In the genomic region with DNA sequence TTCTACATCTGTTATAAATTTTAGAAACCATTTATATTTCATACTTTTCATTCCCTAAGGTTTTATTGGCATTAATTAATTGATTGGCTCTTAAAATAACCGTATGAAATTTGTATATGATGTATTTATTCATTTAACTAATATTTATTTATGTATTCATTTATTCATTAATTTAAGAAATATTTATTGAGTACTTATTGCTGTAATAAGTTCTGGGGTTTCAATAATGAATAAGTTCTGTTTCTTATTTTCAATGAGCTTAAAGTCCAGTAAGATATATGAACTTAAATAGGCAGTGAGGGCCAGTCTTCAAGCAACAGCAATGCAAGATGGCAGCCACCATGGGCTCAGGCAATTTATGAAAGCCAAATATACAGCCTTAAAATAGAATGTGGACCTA, we compare ENCODE assay signal across 30 cellular contexts. TPM values are rescaled to one million over a fixed set of nuclear protein-coding genes. Genes with fewer than 3 reads are reported as not detected.
"Had no signal": no experiment of that assay in that cellular context is flagged by ENCODE, and none has a peak within 500 bp of the region (broad histone marks: within the 10 kb centered on the region; RNA-seq: fewer than 3 reads in every experiment).

No MANE protein-coding gene starts in this region.

- H3K9me3 ChIP-seq: ovary, psoas muscle, spleen, suprapubic skin, testis, tibial artery, transverse colon, upper lobe of right lung, uterus had no signal

- H3K27me3 ChIP-seq: neural progenitor cell, ovary, spleen, suprapubic skin, testis, tibial artery, transverse colon, upper lobe of right lung, uterus had no signal

- H3K9ac ChIP-seq: neural progenitor cell, parathyroid adenoma had no signal

- H3K4me1 Mint-ChIP-seq: naive thymus-derived CD4-positive, alpha-beta T cell; natural killer cell; neural progenitor cell; stimulated activated effector memory CD8-positive, alpha-beta T cell treated with anti-CD3 and anti-CD28 coated beads, Interleukin-12 subunit alpha, Interleukin-12 subunit beta, amount 100 ng/mL, for 72 hours; stimulated activated naive B cell treated with anti-CD40 and anti-IgM and Interleukin-4, amounts not matched to agents 10 μg/mL and 1 μg/mL and 100 μg/mL, for 72 hours; stimulated activated naive CD8-positive, alpha-beta T cell treated with anti-CD3 and anti-CD28 coated beads, Interleukin-15, amount 100 ng/mL, for 72 hours had no signal

- H2AFZ ChIP-seq: neural progenitor cell, parathyroid adenoma had no signal

- H3K27ac Mint-ChIP-seq: naive thymus-derived CD4-positive, alpha-beta T cell; natural killer cell; nephron; neural progenitor cell; progenitor cell of endocrine pancreas; stimulated activated effector memory CD8-positive, alpha-beta T cell treated with anti-CD3 and anti-CD28 coated beads, Interleukin-12 subunit alpha, Interleukin-12 subunit beta, amount 100 ng/mL, for 72 hours; stimulated activated naive B cell treated with anti-CD40 and anti-IgM and Interleukin-4, amounts not matched to agents 10 μg/mL and 1 μg/mL and 100 μg/mL, for 72 hours; stimulated activated naive CD8-positive, alpha-beta T cell treated with anti-CD3 and anti-CD28 coated beads, Interleukin-15, amount 100 ng/mL, for 72 hours; type B pancreatic cell had no signal

- H3K36me3 Mint-ChIP-seq: naive thymus-derived CD4-positive, alpha-beta T cell; natural killer cell; neural progenitor cell; stimulated activated effector memory CD8-positive, alpha-beta T cell treated with anti-CD3 and anti-CD28 coated beads, Interleukin-12 subunit alpha, Interleukin-12 subunit beta, amount 100 ng/mL, for 72 hours; stimulated activated naive B cell treated with anti-CD40 and anti-IgM and Interleukin-4, amounts not matched to agents 10 μg/mL and 1 μg/mL and 100 μg/mL, for 72 hours; type B pancreatic cell had no signal

- H3K79me2 ChIP-seq: parathyroid adenoma had no signal

- H3K4me2 ChIP-seq: neural progenitor cell, smooth muscle cell had no signal

- H3K9me3 Mint-ChIP-seq: natural killer cell; nephron; neural progenitor cell; stimulated activated effector memory CD8-positive, alpha-beta T cell treated with anti-CD3 and anti-CD28 coated beads, Interleukin-12 subunit alpha, Interleukin-12 subunit beta, amount 100 ng/mL, for 72 hours had no signal

- H3K36me3 ChIP-seq: neural progenitor cell, ovary, spleen, suprapubic skin, tibial artery, transverse colon, upper lobe of right lung, uterus had no signal

- H3K4me1 ChIP-seq: parathyroid adenoma, spleen, suprapubic skin, testis, transverse colon, upper lobe of right lung, uterus had no signal

- DNase-seq: naive thymus-derived CD4-positive, alpha-beta T cell; natural killer cell; occipital lobe; ovary; posterior cingulate gyrus; psoas muscle; right cardiac atrium; spleen; stimulated activated CD4-positive, alpha-beta T cell treated with anti-CD3 and anti-CD28 coated beads, Interleukin-12 subunit alpha, Interleukin-12 subunit beta, amount 100 ng/mL, for 4 hours; stimulated activated CD4-positive, alpha-beta T cell treated with anti-CD3 and anti-CD28 coated beads, Interleukin-1b, Interleukin-23, amount 100 ng/mL, for 48 hours; stimulated activated CD4-positive, alpha-beta T cell treated with anti-CD3 and anti-CD28 coated beads, Interleukin-2, amount 100 ng/mL, for 48 hours; stimulated activated CD4-positive, alpha-beta T cell treated with anti-CD3 and anti-CD28 coated beads, Interleukin-4, amount 100 ng/mL, for 24 hours; stimulated activated naive B cell treated with anti-CD40 and anti-IgM and Interleukin-4, amounts not matched to agents 10 μg/mL and 1 μg/mL and 100 μg/mL, for 72 hours; stimulated activated naive CD4-positive, alpha-beta T cell treated with Interleukin-2 at 50 U/mL for 16 hours; stimulated activated naive CD8-positive, alpha-beta T cell treated with anti-CD3 and anti-CD28 coated beads, Interleukin-15, amount 100 ng/mL, for 72 hours; substantia nigra; testis; tibial artery; transverse colon; upper lobe of right lung; uterus had no signal

- H3K27me3 Mint-ChIP-seq: type B pancreatic cell had no signal

- H3K27ac ChIP-seq: neural progenitor cell, ovary, parathyroid adenoma, psoas muscle, skin epidermis, spleen, suprapubic skin, testis, transverse colon, upper lobe of right lung, uterus had no signal

- H3K4me3 Mint-ChIP-seq: naive thymus-derived CD4-positive, alpha-beta T cell; natural killer cell; nephron; neural progenitor cell; stimulated activated effector memory CD8-positive, alpha-beta T cell treated with anti-CD3 and anti-CD28 coated beads, Interleukin-12 subunit alpha, Interleukin-12 subunit beta, amount 100 ng/mL, for 72 hours; stimulated activated naive B cell treated with anti-CD40 and anti-IgM and Interleukin-4, amounts not matched to agents 10 μg/mL and 1 μg/mL and 100 μg/mL, for 72 hours; stimulated activated naive CD8-positive, alpha-beta T cell treated with anti-CD3 and anti-CD28 coated beads, Interleukin-15, amount 100 ng/mL, for 72 hours; type B pancreatic cell had no signal

- H3K4me3 ChIP-seq: neural progenitor cell, ovary, psoas muscle, skin epidermis, smooth muscle cell, spleen, suprapubic skin, testis, tibial artery, transverse colon, upper lobe of right lung, uterus had no signal

RNA-seq across cellular contexts. Expression of gene CDK15, which starts 17.9 kb away (rescaled TPM):
- total RNA-seq: naive thymus-derived CD4-positive, alpha-beta T cell; occipital lobe had no signal
- polyA plus RNA-seq: naive thymus-derived CD4-positive, alpha-beta T cell had no signal
